ENCODE assay signal across 15 cellular contexts in genomic region chr1:23601968-23602876, GRCh38. TPM values are rescaled to one million over a fixed set of nuclear protein-coding genes. Genes with fewer than 3 reads are reported as not detected.
DNase-seq lines count a peak whose midpoint lies in the region; TF ChIP-seq lines count a peak whose summit lies in the region.
"Had no signal": no experiment of that assay in that cellular context is flagged by ENCODE, and none has a peak within 500 bp of the region (broad histone marks: within the 10 kb centered on the region; RNA-seq: fewer than 3 reads in every experiment).

No MANE protein-coding gene starts in this region.

- peak overlapping the region; percentile 46 for H3K4me3 Mint-ChIP-seq in activated naive CD4-positive, alpha-beta T cell treated with anti-CD3 and anti-CD28 coated beads, Interleukin-2, amount 10 ng/mL, durations not matched to agents 7 days and 5 days

- H2AFZ ChIP-seq in SK-N-SH (ENCODE audit: low read depth): no peak overlapping the region

- H3K9ac ChIP-seq in SK-N-SH: no peak overlapping the region

- peak overlapping the region; percentile 32 for H3K27ac ChIP-seq in SJCRH30
- H3K27ac ChIP-seq in effector memory CD4-positive, alpha-beta T cell (ENCODE audit: insufficient read depth, low read length, poor library complexity, severe bottlenecking): peak overlapping the region; percentile 62
- peak overlapping the region; percentile 98 for H3K27ac ChIP-seq in thymus (ENCODE audit: low read depth)
- no peak overlapping the region for H3K27ac ChIP-seq in SK-N-SH (ENCODE audit: low read depth in 2 of 2, low read length in 1 of 2)
- H3K27ac ChIP-seq: brain microvascular endothelial cell, lower lobe of right lung, tibial artery had no signal

- H3K79me2 ChIP-seq in SK-N-SH (ENCODE audit: insufficient read depth): no peaks in the 10 kb centered on the region

- H3K4me3 ChIP-seq in SJCRH30 (no peak overlapping the region), thymus (ENCODE audit: low read length) (peak overlapping the region; percentile 7), SK-N-SH (ENCODE audit: low read depth in 2 of 2, low read length in 1 of 2) (no peak overlapping the region)
- H3K4me3 ChIP-seq in effector memory CD4-positive, alpha-beta T cell (ENCODE audit: insufficient read depth, low read depth, low read length, poor library complexity, severe bottlenecking): peak overlapping the region; percentile 35
- H3K4me3 ChIP-seq: lower lobe of right lung, tibial artery had no signal

- no peaks in the 10 kb centered on the region for H4K20me1 ChIP-seq in SK-N-SH (ENCODE audit: insufficient read depth)

- peaks cover 1% of the 10 kb centered on the region for H3K36me3 Mint-ChIP-seq in activated naive CD4-positive, alpha-beta T cell treated with anti-CD3 and anti-CD28 coated beads, Interleukin-2, amount 10 ng/mL, durations not matched to agents 7 days and 5 days

- no peaks in the 10 kb centered on the region for H3K9me2 ChIP-seq in SK-N-SH

- no peaks in the 10 kb centered on the region for H3K9me3 Mint-ChIP-seq in activated naive CD4-positive, alpha-beta T cell treated with anti-CD3 and anti-CD28 coated beads, Interleukin-2, amount 10 ng/mL, durations not matched to agents 7 days and 5 days

- no peaks in the 10 kb centered on the region for H3K36me3 ChIP-seq in SJCRH30
- no peaks in the 10 kb centered on the region for H3K36me3 ChIP-seq in effector memory CD4-positive, alpha-beta T cell (ENCODE audit: control insufficient read depth, insufficient read depth, low read length)
- H3K36me3 ChIP-seq in thymus (ENCODE audit: control insufficient read depth, insufficient read depth): no peaks in the 10 kb centered on the region
- H3K36me3 ChIP-seq in SK-N-SH (replicated peaks in 1 of 2; ENCODE audit: control insufficient read depth in 1 of 2, insufficient read depth in 2 of 2, low read length in 1 of 2): no peaks in the 10 kb centered on the region
- H3K36me3 ChIP-seq: brain microvascular endothelial cell, lower lobe of right lung, tibial artery had no signal

- H3K27me3 ChIP-seq in SJCRH30 (no peaks in the 10 kb centered on the region), thymus (ENCODE audit: control insufficient read depth, insufficient read depth) (no peaks in the 10 kb centered on the region), SK-N-SH (ENCODE audit: insufficient read depth) (no peaks in the 10 kb centered on the region)
- H3K27me3 ChIP-seq in effector memory CD4-positive, alpha-beta T cell (replicated peaks; ENCODE audit: control insufficient read depth, insufficient read depth, low read length, poor library complexity, severe bottlenecking): no peaks in the 10 kb centered on the region
- H3K27me3 ChIP-seq: brain microvascular endothelial cell, tibial artery had no signal

- 32% methylated on average over 10 of the region's 10 CpGs for WGBS in thymus
- 84% methylated on average over 10 of the region's 10 CpGs for WGBS in SK-N-SH (ENCODE audit: low lambda C conversion rate)

- TF ChIP-seq EP300 in SK-N-SH (IDR thresholded peaks at IDR 0.05; ENCODE audit: borderline replicate concordance in 1 of 2, low read depth in 1 of 2, low read length in 1 of 2): no peak

- H3K9me3 ChIP-seq in SJCRH30 (replicated peaks): no peaks in the 10 kb centered on the region
- no peaks in the 10 kb centered on the region for H3K9me3 ChIP-seq in effector memory CD4-positive, alpha-beta T cell (ENCODE audit: control insufficient read depth, low read length)
- no peaks in the 10 kb centered on the region for H3K9me3 ChIP-seq in thymus (ENCODE audit: control insufficient read depth)
- H3K9me3 ChIP-seq in SK-N-SH: no peaks in the 10 kb centered on the region
- H3K9me3 ChIP-seq: lower lobe of right lung, tibial artery had no signal

- H3K4me1 Mint-ChIP-seq in activated naive CD4-positive, alpha-beta T cell treated with anti-CD3 and anti-CD28 coated beads, Interleukin-2, amount 10 ng/mL, durations not matched to agents 7 days and 5 days: peaks cover 74% of the 10 kb centered on the region

- CTCF ChIA-PET in activated naive CD4-positive, alpha-beta T cell treated with anti-CD3 and anti-CD28 coated beads, Interleukin-2, amount 10 ng/mL, durations not matched to agents 7 days and 5 days (lab: Charles Lee): interaction anchor here (0.6 to 5.2 kb wide), 7 partner anchors 10 to 57 kb away, joined by 3 to 27 read pairs (median 5); no protein-coding TSS in a partner anchor
- CTCF ChIA-PET in SK-N-SH (lab: Yijun Ruan, JAX): interaction anchor here (1.0 to 4.1 kb wide), 7 partner anchors 16 to 57 kb away, joined by 3 to 19 read pairs (median 3); partner anchors contain the start of gene ID3

- H3F3A ChIP-seq in SK-N-SH (replicated peaks; ENCODE audit: insufficient read depth): no peaks in the 10 kb centered on the region

- peak; percentile 53 for DNase-seq in activated naive CD4-positive, alpha-beta T cell treated with anti-CD3 and anti-CD28 coated beads, Interleukin-2, amount 10 ng/mL, durations not matched to agents 7 days and 5 days
- DNase-seq in activated naive CD4-positive, alpha-beta T cell treated with Interleukin-2 at 50 U/mL for 16 hours: no peak
- no peak for DNase-seq in SJCRH30
- DNase-seq in effector memory CD4-positive, alpha-beta T cell: no peak
- DNase-seq in SK-N-SH: no peak
- DNase-seq in NCI-H69 (lab: John Stamatoyannopoulos, UW): no peak
- no peak for DNase-seq in DMS 273 treated with DMSO at 0.1 percent for 48 hours (lab: John Stamatoyannopoulos, UW)
- DNase-seq: brain microvascular endothelial cell; lower lobe of right lung; NCI-H2029; NCI-H526 treated with DMSO at 0.1 percent for 48 hours; occipital lobe; stimulated activated CD4-positive, alpha-beta T cell treated with anti-CD3 and anti-CD28 coated beads, Interleukin-12 subunit alpha, Interleukin-12 subunit beta, amount 100 ng/mL, for 4 hours; tibial artery had no signal

- POLR2A ChIA-PET in SK-N-SH (lab: Yijun Ruan, JAX): no interaction called here

- TF ChIP-seq RAD21 in SK-N-SH (IDR thresholded peaks at IDR 0.05; ENCODE audit: low read length): no peak

- TF ChIP-seq CTCF in SK-N-SH (IDR thresholded peaks at IDR 0.05): no peak

- H3K27me3 Mint-ChIP-seq in activated naive CD4-positive, alpha-beta T cell treated with anti-CD3 and anti-CD28 coated beads, Interleukin-2, amount 10 ng/mL, durations not matched to agents 7 days and 5 days: peaks cover 3% of the 10 kb centered on the region

- H3K4me1 ChIP-seq in SJCRH30 (peaks cover 41% of the 10 kb centered on the region), thymus (ENCODE audit: control insufficient read depth, insufficient read depth, low read length) (peaks cover 65% of the 10 kb centered on the region), SK-N-SH (ENCODE audit: control insufficient read depth in 1 of 2, insufficient read depth in 2 of 2, low read depth in 1 of 2, low read length in 1 of 2) (peaks cover 0 to 13% of the 10 kb centered on the region in 2 experiments; a peak in 2 of 4 replicates)
- peaks cover 68% of the 10 kb centered on the region for H3K4me1 ChIP-seq in effector memory CD4-positive, alpha-beta T cell (ENCODE audit: control insufficient read depth, insufficient read depth, low read length, poor library complexity, severe bottlenecking)
- H3K4me1 ChIP-seq: lower lobe of right lung, tibial artery had no signal

- H3K27ac Mint-ChIP-seq in activated naive CD4-positive, alpha-beta T cell treated with anti-CD3 and anti-CD28 coated beads, Interleukin-2, amount 10 ng/mL, durations not matched to agents 7 days and 5 days: peak overlapping the region; percentile 91

- H3K4me2 ChIP-seq in SK-N-SH: no peak overlapping the region

TF ChIP-seq in SK-N-SH, 30 proteins besides CTCF, POLR2A, EP300 and RAD21 (continues in another document):
- no peak for TF ChIP-seq USF2 (IDR thresholded peaks at IDR 0.05; ENCODE audit: borderline replicate concordance, low read depth, low read length)
- TF ChIP-seq TEAD4 (IDR thresholded peaks at IDR 0.05; ENCODE audit: borderline replicate concordance, insufficient read depth): no peak
- no peak for TF ChIP-seq PBX3 (IDR thresholded peaks at IDR 0.05)
- TF ChIP-seq YY1 (IDR thresholded peaks at IDR 0.05; ENCODE audit: low read depth): no peak
- TF ChIP-seq NRF1 (IDR thresholded peaks at IDR 0.05; ENCODE audit: low read depth, low read length): no peak
- TF ChIP-seq MAX (IDR thresholded peaks at IDR 0.05; ENCODE audit: low read depth): no peak
- TF ChIP-seq RCOR1 (IDR thresholded peaks at IDR 0.05; ENCODE audit: low read length): no peak
- TF ChIP-seq RFX5 (IDR thresholded peaks at IDR 0.05; ENCODE audit: low read length): no peak
- no peak for TF ChIP-seq SIN3A (IDR thresholded peaks at IDR 0.05; ENCODE audit: borderline replicate concordance, low read depth, low read length)
- no peak for TF ChIP-seq CHD2 (IDR thresholded peaks at IDR 0.05; ENCODE audit: low read length, partially characterized antibody)
- TF ChIP-seq GATA2 (CRISPR knock-in tag; IDR thresholded peaks at IDR 0.05): no peak

RNA-seq across cellular contexts. Expression of gene ID3, which starts 42.9 kb away (rescaled TPM):
- total RNA-seq in SJCRH30 (2014; rRNA removed; shearing (Covaris generic)): 332 and 336 TPM in 2 replicates
- 131 TPM for polyA plus RNA-seq in thymus
- 394 and 504 TPM in 2 replicates for polyA plus RNA-seq in SK-N-SH (2012; rRNA removed)
- 247 and 268 TPM in 2 replicates for polyA plus RNA-seq in SK-N-SH (2012; cell fraction: cytosol; rRNA removed)
- 1,333 and 1,662 TPM in 2 replicates for polyA plus RNA-seq in SK-N-SH (2012; cell fraction: nucleus; rRNA removed)

Comparison
In these comparisons a context has a peak if more than half of its experiments do, and no peak if none do; other contexts are left out.
1. H3K27ac ChIP-seq: peak in SJCRH30 (single experiment), effector memory CD4-positive, alpha-beta T cell (single experiment) and thymus (single experiment); none in SK-N-SH (0 of 2).
2. H3K4me3 ChIP-seq: peak in effector memory CD4-positive, alpha-beta T cell (single experiment) and thymus (single experiment); none in SJCRH30 (single experiment) and SK-N-SH (0 of 2).